Comparison of ENCODE assay signal across 28 cellular contexts in the genomic region with DNA sequence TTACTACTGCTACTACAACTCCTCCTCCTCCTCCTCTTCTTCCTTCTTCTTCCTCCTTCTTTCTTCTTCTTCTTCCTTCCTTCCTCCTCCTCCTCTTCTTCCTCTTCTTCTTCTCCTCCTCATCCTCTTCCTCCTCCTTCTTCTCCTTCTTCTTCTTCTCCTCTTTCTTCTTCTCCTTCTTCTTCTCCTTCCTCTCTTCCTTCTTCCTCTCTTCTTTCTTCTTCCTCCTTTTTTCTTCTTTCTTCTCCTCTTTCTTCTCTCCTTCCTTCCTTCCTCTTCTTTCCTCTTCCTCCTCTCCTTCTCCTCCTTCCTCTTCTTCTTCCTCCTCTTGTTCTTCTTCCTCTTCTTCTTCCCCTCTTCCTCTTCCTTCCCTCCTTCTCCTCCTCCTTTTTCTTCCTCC.
"Had no signal": no experiment of that assay in that cellular context is flagged by ENCODE, and none has a peak within 500 bp of the region (broad histone marks: within the 10 kb centered on the region; RNA-seq: fewer than 3 reads in every experiment).

No MANE protein-coding gene starts in this region.

- H3K27ac ChIP-seq: neural progenitor cell, ovary, parathyroid adenoma, psoas muscle, stomach, thoracic aorta, thyroid gland, tibial nerve, upper lobe of left lung, vagina had no signal

- ATAC-seq: naive thymus-derived CD8-positive, alpha-beta T cell; psoas muscle; right cardiac atrium; sciatic nerve; stimulated activated effector memory CD8-positive, alpha-beta T cell treated with anti-CD3 and anti-CD28 coated beads, Interleukin-12 subunit alpha, Interleukin-12 subunit beta, amount 100 ng/mL, for 72 hours; stimulated activated naive B cell treated with anti-CD40 and anti-IgM and Interleukin-4, amounts not matched to agents 10 μg/mL and 1 μg/mL and 100 μg/mL, for 72 hours had no signal

- FAIRE-seq: small intestine, urothelium cell line had no signal

- H3K9ac ChIP-seq: neural progenitor cell, parathyroid adenoma had no signal

- H3K9me3 ChIP-seq: ovary, psoas muscle, stomach, thoracic aorta, thyroid gland, tibial nerve, upper lobe of left lung, vagina had no signal

- H3K4me3 Mint-ChIP-seq: naive B cell; naive thymus-derived CD8-positive, alpha-beta T cell; neural progenitor cell; stimulated activated effector memory CD8-positive, alpha-beta T cell treated with anti-CD3 and anti-CD28 coated beads, Interleukin-12 subunit alpha, Interleukin-12 subunit beta, amount 100 ng/mL, for 72 hours; stimulated activated naive B cell treated with anti-CD40 and anti-IgM and Interleukin-4, amounts not matched to agents 10 μg/mL and 1 μg/mL and 100 μg/mL, for 72 hours; stimulated activated naive CD8-positive, alpha-beta T cell treated with anti-CD3 and anti-CD28 coated beads, Interleukin-15, Interleukin-2, amounts not matched to agents 100 ng/mL and 50 ng/mL, for 24 hours had no signal

- H2AFZ ChIP-seq: neural progenitor cell, parathyroid adenoma had no signal

- H3K27ac Mint-ChIP-seq: naive B cell; neural progenitor cell; progenitor cell of endocrine pancreas; stimulated activated effector memory CD8-positive, alpha-beta T cell treated with anti-CD3 and anti-CD28 coated beads, Interleukin-12 subunit alpha, Interleukin-12 subunit beta, amount 100 ng/mL, for 72 hours; stimulated activated naive B cell treated with anti-CD40 and anti-IgM and Interleukin-4, amounts not matched to agents 10 μg/mL and 1 μg/mL and 100 μg/mL, for 72 hours; stimulated activated naive CD8-positive, alpha-beta T cell treated with anti-CD3 and anti-CD28 coated beads, Interleukin-15, Interleukin-2, amounts not matched to agents 100 ng/mL and 50 ng/mL, for 24 hours had no signal

- H3K27me3 Mint-ChIP-seq: stimulated activated naive B cell treated with anti-CD40 and anti-IgM and Interleukin-4, amounts not matched to agents 10 μg/mL and 1 μg/mL and 100 μg/mL, for 72 hours had no signal

- H3K4me2 ChIP-seq: neural progenitor cell had no signal

- H3K4me3 ChIP-seq: neural progenitor cell, ovary, psoas muscle, stomach, thoracic aorta, thyroid gland, tibial nerve, upper lobe of left lung, vagina had no signal

- H3K36me3 ChIP-seq: neural progenitor cell, ovary, stomach, thoracic aorta, thyroid gland, tibial nerve, upper lobe of left lung, vagina had no signal

- H3K4me1 ChIP-seq: neural progenitor cell, parathyroid adenoma, psoas muscle, stomach, thyroid gland, tibial nerve, upper lobe of left lung, vagina had no signal

- H3K36me3 Mint-ChIP-seq: naive B cell; naive thymus-derived CD8-positive, alpha-beta T cell; neural progenitor cell; stimulated activated effector memory CD8-positive, alpha-beta T cell treated with anti-CD3 and anti-CD28 coated beads, Interleukin-12 subunit alpha, Interleukin-12 subunit beta, amount 100 ng/mL, for 72 hours; stimulated activated naive B cell treated with anti-CD40 and anti-IgM and Interleukin-4, amounts not matched to agents 10 μg/mL and 1 μg/mL and 100 μg/mL, for 72 hours had no signal

- H3K4me1 Mint-ChIP-seq: naive B cell; neural progenitor cell; stimulated activated effector memory CD8-positive, alpha-beta T cell treated with anti-CD3 and anti-CD28 coated beads, Interleukin-12 subunit alpha, Interleukin-12 subunit beta, amount 100 ng/mL, for 72 hours; stimulated activated naive B cell treated with anti-CD40 and anti-IgM and Interleukin-4, amounts not matched to agents 10 μg/mL and 1 μg/mL and 100 μg/mL, for 72 hours had no signal

- H3K9me3 Mint-ChIP-seq: neural progenitor cell had no signal

- H3K27me3 ChIP-seq: neural progenitor cell, ovary, thyroid gland, tibial nerve, upper lobe of left lung, vagina had no signal

- DNase-seq: naive B cell; naive thymus-derived CD8-positive, alpha-beta T cell; occipital lobe; ovary; posterior cingulate gyrus; psoas muscle; right cardiac atrium; small intestine; stimulated activated CD4-positive, alpha-beta T cell treated with anti-CD3 and anti-CD28 coated beads, Interleukin-15, amount 100 ng/mL, for 24 hours; stimulated activated CD4-positive, alpha-beta T cell treated with anti-CD3 and anti-CD28 coated beads, Interleukin-2, amount 100 ng/mL, for 24 hours; stimulated activated CD4-positive, alpha-beta T cell treated with anti-CD3 and anti-CD28 coated beads, Interleukin-2, amount 100 ng/mL, for 48 hours; stimulated activated CD4-positive, alpha-beta T cell treated with anti-CD3 and anti-CD28 coated beads, Interleukin-4, amount 100 ng/mL, for 24 hours; stimulated activated naive B cell treated with anti-CD40 and anti-IgM and Interleukin-4, amounts not matched to agents 10 μg/mL and 1 μg/mL and 100 μg/mL, for 72 hours; stimulated activated naive CD4-positive, alpha-beta T cell treated with Interleukin-2 at 50 U/mL for 16 hours; stomach; thyroid gland; trophoblast cell; upper lobe of left lung had no signal

- H3K79me2 ChIP-seq: parathyroid adenoma had no signal
